Comparison of ENCODE assay signal across 21 cellular contexts in genomic region chr10:43859016-43859525, GRCh38.
"Had no signal": no experiment of that assay in that cellular context is flagged by ENCODE, and none has a peak within 500 bp of the region (broad histone marks: within the 10 kb centered on the region; RNA-seq: fewer than 3 reads in every experiment).

No MANE protein-coding gene starts in this region.

- H3K4me1 ChIP-seq: spleen had no signal

- H3K27me3 ChIP-seq: esophagus muscularis mucosa, pancreas, spleen, stomach, thyroid gland had no signal

- FAIRE-seq: pancreas had no signal

- ATAC-seq: naive thymus-derived CD8-positive, alpha-beta T cell; pancreas; sciatic nerve had no signal

- H3K27ac ChIP-seq: esophagus muscularis mucosa, neutrophil, pancreas, spleen, stomach, thyroid gland had no signal

- H3K36me3 ChIP-seq: esophagus muscularis mucosa, neutrophil, pancreas, spleen, stomach, thyroid gland had no signal

- H3K9me3 ChIP-seq: esophagus muscularis mucosa, neutrophil, pancreas, spleen, stomach, thyroid gland had no signal

- DNase-seq: caudate nucleus; cerebellar nuclear complex; effector CD8-positive, alpha-beta T cell; endodermal cell; foreskin melanocyte; hypothalamus; immature natural killer cell; islet precursor cell; kidney glomerular epithelial cell; mammary epithelial cell; naive thymus-derived CD8-positive, alpha-beta T cell; pancreas; retina; spleen; stimulated activated CD8-positive, alpha-beta memory T cell treated with anti-CD3 and anti-CD28 coated beads, Interleukin-4, amount 100 ng/mL, for 48 hours; stimulated activated naive CD4-positive, alpha-beta T cell treated with Interleukin-2 at 50 U/mL for 16 hours; stomach; thyroid gland had no signal

- H3K4me3 ChIP-seq: esophagus muscularis mucosa, pancreas, spleen, stomach, thyroid gland had no signal
